In genomic region chr10:55033061-55033460, GRCh38 we compare ENCODE assay signal across 22 cellular contexts.
"Had no signal": no experiment of that assay in that cellular context is flagged by ENCODE, and none has a peak within 500 bp of the region (broad histone marks: within the 10 kb centered on the region; RNA-seq: fewer than 3 reads in every experiment).

No MANE protein-coding gene starts in this region.

- H3K36me3 ChIP-seq: esophagus muscularis mucosa, gastroesophageal sphincter, heart left ventricle, left lung, lower lobe of right lung had no signal

- H3K27ac ChIP-seq: coronary artery, dorsolateral prefrontal cortex, esophagus muscularis mucosa, foreskin keratinocyte, gastroesophageal sphincter, heart left ventricle, hepatocyte, left lung, lower lobe of right lung had no signal

- H3K4me1 Mint-ChIP-seq: immature natural killer cell had no signal

- H3K4me1 ChIP-seq: esophagus muscularis mucosa, foreskin keratinocyte, gastroesophageal sphincter, heart left ventricle, left lung, lower lobe of right lung had no signal

- FAIRE-seq: colon, endothelial cell of umbilical vein, frontal cortex had no signal

- H3K27ac Mint-ChIP-seq: immature natural killer cell had no signal

- H3K4me3 ChIP-seq: coronary artery, dorsolateral prefrontal cortex, esophagus muscularis mucosa, gastroesophageal sphincter, heart left ventricle, hepatocyte, left lung, lower lobe of right lung had no signal

- ATAC-seq: foreskin keratinocyte, gastroesophageal sphincter, left cardiac atrium, left lung, left ventricle myocardium superior, lower lobe of right lung had no signal

- H3K27me3 ChIP-seq: dorsolateral prefrontal cortex, esophagus muscularis mucosa, foreskin keratinocyte, gastroesophageal sphincter, heart left ventricle, hepatocyte, left lung had no signal

- H2AFZ ChIP-seq: hepatocyte had no signal

- H3K4me2 ChIP-seq: hepatocyte had no signal

- DNase-seq: dermis blood vessel endothelial cell; dorsolateral prefrontal cortex; effector CD4-positive, alpha-beta T cell; effector memory CD4-positive, alpha-beta T cell; foreskin keratinocyte; heart left ventricle; hypothalamus; immature natural killer cell; islet precursor cell; left cardiac atrium; left lung; left ventricle myocardium superior; lower lobe of right lung; mesenchymal stem cell; midbrain had no signal

- H3K4me3 Mint-ChIP-seq: immature natural killer cell had no signal

- H3K9me3 ChIP-seq: esophagus muscularis mucosa, gastroesophageal sphincter, heart left ventricle, left lung, lower lobe of right lung had no signal

- H3K36me3 Mint-ChIP-seq: immature natural killer cell had no signal
